In the genomic region with DNA sequence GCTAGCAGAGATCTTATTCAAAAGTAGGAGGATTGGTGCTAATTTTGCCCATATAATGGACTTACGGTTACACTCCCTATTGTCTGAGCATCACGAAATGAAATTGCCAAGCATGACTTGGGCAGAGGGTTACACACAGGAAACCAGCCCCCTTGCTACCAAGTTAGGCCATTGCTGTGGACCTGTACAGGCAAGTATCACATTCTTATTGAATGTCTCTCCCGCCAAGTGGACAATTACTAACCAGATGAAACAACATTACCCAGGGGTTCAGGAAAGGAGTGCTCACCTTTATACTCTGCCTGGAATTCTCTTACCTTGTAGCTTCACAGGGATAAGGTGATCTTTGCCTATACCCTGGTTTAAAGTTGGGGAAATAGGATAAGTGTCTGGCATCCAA, we compare ENCODE assay signal across 9 cellular contexts.
"Had no signal": no experiment of that assay in that cellular context is flagged by ENCODE, and none has a peak within 500 bp of the region (broad histone marks: within the 10 kb centered on the region; RNA-seq: fewer than 3 reads in every experiment).

No MANE protein-coding gene starts in this region.

- DNase-seq: GM23248, GOT3, H7, HCEC 1CT, IMR-90, KG1 had no signal

- H3K27ac ChIP-seq: GM23248, HL-60 had no signal

- ATAC-seq: K562 had no signal

- H3K4me3 ChIP-seq: GM23248, K562 had no signal

- FAIRE-seq: HTR-8/SVneo, K562 had no signal
